24 cellular contexts compared by ENCODE assay signal in the genomic region with DNA sequence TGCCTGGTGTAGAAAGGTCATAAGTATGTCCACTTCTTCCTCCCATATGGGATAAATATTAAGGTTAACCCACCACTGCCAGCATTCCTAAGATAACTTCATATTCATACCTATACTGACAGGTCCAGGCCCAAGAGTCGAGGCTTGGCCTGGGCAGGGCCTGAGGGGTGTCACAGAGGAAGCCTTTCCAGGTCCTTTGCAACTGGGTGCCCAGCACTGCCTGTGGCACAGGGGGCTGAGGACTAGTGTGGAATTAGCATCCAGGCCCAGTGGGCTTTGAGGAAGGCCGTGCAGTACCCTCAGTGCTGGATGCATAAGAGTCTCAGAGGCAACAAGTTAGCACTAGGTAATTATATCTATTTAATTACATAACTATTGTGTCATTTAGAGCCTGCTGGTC.
"Had no signal": no experiment of that assay in that cellular context is flagged by ENCODE, and none has a peak within 500 bp of the region (broad histone marks: within the 10 kb centered on the region; RNA-seq: fewer than 3 reads in every experiment).

No MANE protein-coding gene starts in this region.

- H3K36me3 ChIP-seq: neural progenitor cell, ovary, prostate gland, right lobe of liver, sigmoid colon, stomach, thoracic aorta, thyroid gland, tibial nerve, upper lobe of left lung, vagina had no signal

- H3K9me3 ChIP-seq: ovary, prostate gland, right lobe of liver, sigmoid colon, stomach, thoracic aorta, thyroid gland, tibial nerve, upper lobe of left lung, vagina had no signal

- H3K4me3 ChIP-seq: neural progenitor cell, ovary, prostate gland, right lobe of liver, sigmoid colon, stomach, thoracic aorta, thyroid gland, tibial nerve, upper lobe of left lung, vagina had no signal

- ATAC-seq: naive thymus-derived CD4-positive, alpha-beta T cell; natural killer cell; right cardiac atrium; right lobe of liver; stimulated activated memory B cell treated with anti-CD40 and anti-IgM and Interleukin-4, amounts not matched to agents 10 μg/mL and 1 μg/mL and 100 μg/mL, for 72 hours had no signal

- H3K27me3 ChIP-seq: neural progenitor cell, ovary, right lobe of liver, sigmoid colon, stomach, thyroid gland, tibial nerve, upper lobe of left lung, vagina had no signal

- H3K4me1 ChIP-seq: parathyroid adenoma, prostate gland, right lobe of liver, sigmoid colon, upper lobe of left lung, vagina had no signal

- DNase-seq: naive thymus-derived CD4-positive, alpha-beta T cell; natural killer cell; occipital lobe; ovary; right cardiac atrium; right lobe of liver; sigmoid colon; small intestine; stimulated activated CD4-positive, alpha-beta T cell treated with anti-CD3 and anti-CD28 coated beads, Interleukin-15, amount 100 ng/mL, for 24 hours; stimulated activated CD4-positive, alpha-beta T cell treated with anti-CD3 and anti-CD28 coated beads, Interleukin-2, amount 100 ng/mL, for 24 hours; stimulated activated CD4-positive, alpha-beta T cell treated with anti-CD3 and anti-CD28 coated beads, Interleukin-2, amount 100 ng/mL, for 48 hours; stimulated activated CD4-positive, alpha-beta T cell treated with anti-CD3 and anti-CD28 coated beads, Interleukin-4, amount 100 ng/mL, for 24 hours; stimulated activated naive CD4-positive, alpha-beta T cell; stomach; thyroid gland; trophoblast cell; upper lobe of left lung had no signal

- H3K27ac ChIP-seq: neural progenitor cell, ovary, parathyroid adenoma, prostate gland, right lobe of liver, sigmoid colon, stomach, thoracic aorta, thyroid gland, tibial nerve, upper lobe of left lung, vagina had no signal
